ENCODE assay signal across 8 cellular contexts in genomic region chr14:54489318-54489683, GRCh38. TPM values are rescaled to one million over a fixed set of nuclear protein-coding genes. Genes with fewer than 3 reads are reported as not detected.
DNase-seq lines count a peak whose midpoint lies in the region; ATAC-seq and TF ChIP-seq lines count a peak whose summit lies in the region.

No MANE protein-coding gene starts in this region.

- H3K9me3 Mint-ChIP-seq in CD4-positive, alpha-beta T cell, result no peaks in the 10 kb centered on the region
- H3K9me3 Mint-ChIP-seq in MCF 10A (ENCODE audit: unreplicated experiment), result no peaks in the 10 kb centered on the region

- CTCF ChIA-PET in CD4-positive, alpha-beta T cell (lab: Charles Lee), result interaction anchor here (0.7 to 4.0 kb wide), 2 partner anchors 20 to 46 kb away, joined by 4 to 21 read pairs; partner anchors contain the start of gene CGRRF1
- CTCF ChIA-PET in MCF 10A (lab: Yijun Ruan, JAX), result interaction anchor here (0.6 to 2.8 kb wide), 15 partner anchors 11 to 485 kb away, joined by 3 to 20 read pairs (median 4); partner anchors contain the start of genes CGRRF1 and SAMD4A

- POLR2A ChIA-PET in CD4-positive, alpha-beta T cell (lab: Charles Lee), result interaction anchor here (0.8 to 5.9 kb wide), 4 partner anchors 15 to 92 kb away, joined by 3 to 56 read pairs (median 5); partner anchors contain the start of genes CDKN3 and CGRRF1
- POLR2A ChIA-PET in MCF 10A (lab: Yijun Ruan, JAX), result interaction anchor here (0.6 to 6.8 kb wide), 19 partner anchors 12 to 948 kb away, joined by 3 to 100 read pairs (median 3); partner anchors contain the start of genes CDKN3, CGRRF1 and CNIH1

- peak overlapping the region; percentile 68 for H3K27ac ChIP-seq in CD4-positive, alpha-beta T cell (ENCODE audit: low read depth, low read length)
- peak overlapping the region; percentile 83 to 97 for H3K27ac ChIP-seq in mucosa of rectum (ENCODE audit: low read depth in 2 of 2, low read length in 2 of 2)

- H3K4me3 ChIP-seq in mucosa of rectum (ENCODE audit: low read length in 2 of 2), result peak overlapping the region; percentile 86 to 98

- H3K9me3 ChIP-seq in CD4-positive, alpha-beta T cell (ENCODE audit: control insufficient read depth, low read length), result no peaks in the 10 kb centered on the region
- H3K9me3 ChIP-seq in mucosa of rectum (ENCODE audit: control insufficient read depth in 2 of 2, low read length in 2 of 2), result no peaks in the 10 kb centered on the region

- peaks cover 22% of the 10 kb centered on the region for H3K36me3 Mint-ChIP-seq in CD4-positive, alpha-beta T cell (ENCODE audit: low read depth)
- H3K36me3 Mint-ChIP-seq in MCF 10A (ENCODE audit: insufficient read depth, unreplicated experiment), result peaks cover 4% of the 10 kb centered on the region

- peaks cover 0 to 2% of the 10 kb centered on the region in 2 donors for H3K36me3 ChIP-seq in mucosa of rectum (ENCODE audit: control insufficient read depth in 2 of 2, insufficient read depth in 2 of 2, low read length in 2 of 2)

- TF ChIP-seq CTCF in CD4-positive, alpha-beta T cell (IDR thresholded peaks at IDR 0.05), result no peak
- TF ChIP-seq CTCF in MCF 10A (IDR thresholded peaks at IDR 0.05; ENCODE audit: unreplicated experiment), result no peak

- no peak for DNase-seq in CD4-positive, alpha-beta T cell
- DNase-seq in MCF 10A (ENCODE audit: unreplicated experiment) (no peak), activated gamma-delta T cell treated with Interleukin-2 at 50 U/mL for 16 hours (no peak), NCI-H2081 (lab: John Stamatoyannopoulos, UW) (no peak), SW480 (ENCODE audit: low spot score) (no peak)

- H3K27me3 Mint-ChIP-seq in CD4-positive, alpha-beta T cell, result no peaks in the 10 kb centered on the region
- H3K27me3 Mint-ChIP-seq in MCF 10A (ENCODE audit: insufficient read depth, unreplicated experiment), result no peaks in the 10 kb centered on the region

- ATAC-seq in CD4-positive, alpha-beta T cell (ENCODE audit: poor library complexity), result no peak
- peak; percentile 23 for ATAC-seq in HG03039 (IDR thresholded peaks at IDR 0.05; ENCODE audit: unreplicated experiment)
- ATAC-seq in GM19467 (IDR thresholded peaks at IDR 0.05; ENCODE audit: unreplicated experiment), result no peak

- H3K4me1 Mint-ChIP-seq in CD4-positive, alpha-beta T cell (ENCODE audit: low read depth), result peaks cover 65% of the 10 kb centered on the region
- H3K4me1 Mint-ChIP-seq in MCF 10A (ENCODE audit: insufficient read depth, unreplicated experiment), result peaks cover 25% of the 10 kb centered on the region

- intact Hi-C loops in CD4-positive, alpha-beta T cell (cut with DNase I, micrococcal nuclease), result loop anchor here (1.0 to 10.0 kb wide), 5 partner anchors 21 to 1096 kb away; partner anchors contain the start of genes CNIH1 (in 2 of the 2), KTN1 (in 1 of the 2) and SAMD4A (in 1 of the 2)
- intact Hi-C loops in MCF 10A (cut with micrococcal nuclease), result no loop called here

- H3K27ac Mint-ChIP-seq in CD4-positive, alpha-beta T cell, result peak overlapping the region; percentile 86
- H3K27ac Mint-ChIP-seq in MCF 10A (ENCODE audit: low read depth, unreplicated experiment), result peak overlapping the region; percentile 78

- peak overlapping the region; percentile 84 to 96 for H3K9ac ChIP-seq in mucosa of rectum (ENCODE audit: low read depth in 1 of 2, low read length in 2 of 2)

- peak overlapping the region; percentile 99 for H3K4me3 Mint-ChIP-seq in CD4-positive, alpha-beta T cell
- peak overlapping the region; percentile 73 for H3K4me3 Mint-ChIP-seq in MCF 10A (ENCODE audit: unreplicated experiment)

- BruUV-seq in MCF 10A (replicated peaks; lab: Mats Ljungman, UMichigan), result no TSS peak

- peaks cover 8 to 22% of the 10 kb centered on the region in 2 donors for H3K4me1 ChIP-seq in mucosa of rectum (ENCODE audit: control insufficient read depth in 2 of 2, insufficient read depth in 2 of 2, low read length in 2 of 2)

- H3K27me3 ChIP-seq in CD4-positive, alpha-beta T cell (ENCODE audit: control insufficient read depth, insufficient read depth, low read length), result no peaks in the 10 kb centered on the region
- no peaks in the 10 kb centered on the region for H3K27me3 ChIP-seq in mucosa of rectum (ENCODE audit: control insufficient read depth in 2 of 2, insufficient read depth in 2 of 2, low read length in 2 of 2)

RNA-seq across cellular contexts. Expression of gene GMFB, which starts 0.5 kb away (rescaled TPM):
- total RNA-seq in CD4-positive, alpha-beta T cell, result 10 to 100 TPM; 39.5 to 43.5 TPM
- total RNA-seq in MCF 10A (2022), result 53.3 and 65.0 TPM in 2 replicates

RNA-seq across cellular contexts. Expression of gene CGRRF1, which starts 20.4 kb away (rescaled TPM):
- 10 to 100 TPM; 34.5 to 42.8 TPM for total RNA-seq in CD4-positive, alpha-beta T cell
- 17.5 and 22.3 TPM in 2 replicates for total RNA-seq in MCF 10A (2022)

RNA-seq across cellular contexts. Expression of gene CNIH1, which starts 48.1 kb away (rescaled TPM):
- total RNA-seq in CD4-positive, alpha-beta T cell, result 10 to 100 TPM; 55.9 TPM
- total RNA-seq in MCF 10A (2022), result 217 and 228 TPM in 2 replicates
